Comparison of ENCODE assay signal across 17 cellular contexts in the genomic region with DNA sequence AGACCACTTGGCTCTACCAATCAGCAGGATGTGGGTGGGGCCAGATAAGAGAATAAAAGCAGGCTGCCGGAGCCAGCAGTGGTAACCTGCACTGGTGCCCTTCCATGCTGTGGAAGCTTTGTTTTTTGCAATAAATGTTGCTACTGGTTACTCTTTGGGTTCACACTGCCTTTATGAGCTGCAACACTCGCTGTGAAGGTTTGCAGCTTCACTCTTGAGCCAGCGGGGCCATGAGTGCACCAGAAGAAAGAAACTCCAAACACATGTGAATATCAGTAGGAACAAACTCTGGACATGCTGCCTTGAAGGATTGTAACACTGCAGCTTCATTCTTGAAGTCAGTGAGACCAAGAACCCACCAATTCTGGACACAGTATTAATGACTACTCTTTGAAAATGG.
A peak's percentile ranks its signal among the peaks of the same experiment; 100 is the strongest.
DNase-seq lines count a peak whose midpoint lies in the region; ATAC-seq and TF ChIP-seq lines count a peak whose summit lies in the region.
"Had no signal": no experiment of that assay in that cellular context is flagged by ENCODE, and none has a peak within 500 bp of the region (broad histone marks: within the 10 kb centered on the region; RNA-seq: fewer than 3 reads in every experiment).

No MANE protein-coding gene starts in this region.

- no peaks in the 10 kb centered on the region for H3K79me1 ChIP-seq in mesenchymal stem cell (replicated peaks; ENCODE audit: low read length, poor library complexity, severe bottlenecking)

- H3K27ac ChIP-seq in mesenchymal stem cell (ENCODE audit: low read length, poor library complexity, severe bottlenecking), result no peak overlapping the region
- no peak overlapping the region for H3K27ac ChIP-seq in gastrocnemius medialis
- H3K27ac ChIP-seq: BLaER1, C4-2B had no signal

- H3K9ac ChIP-seq in Loucy (ENCODE audit: low read depth, low read length, poor library complexity, severe bottlenecking) (no peak overlapping the region), mesenchymal stem cell (ENCODE audit: low read length) (no peak overlapping the region)
- H3K9ac ChIP-seq: BLaER1 had no signal

- H3K4me1 ChIP-seq in Loucy (ENCODE audit: insufficient read depth, low read length, poor library complexity, severe bottlenecking), result peaks cover 3% of the 10 kb centered on the region
- no peaks in the 10 kb centered on the region for H3K4me1 ChIP-seq in mesenchymal stem cell (ENCODE audit: control insufficient read depth, insufficient read depth, low read depth, low read length)
- H3K4me1 ChIP-seq in gastrocnemius medialis, result no peaks in the 10 kb centered on the region
- H3K4me1 ChIP-seq: BLaER1 had no signal

- ATAC-seq in HG03097 (IDR thresholded peaks at IDR 0.05; ENCODE audit: low FRiP score, unreplicated experiment) (no peak), gastrocnemius medialis (no peak)
- ATAC-seq: GM23338, HCT116 had no signal

- no peak for TF ChIP-seq CTCF in Loucy (conservative IDR thresholded peaks at IDR 0.05; ENCODE audit: low read length)
- TF ChIP-seq CTCF in gastrocnemius medialis (IDR thresholded peaks at IDR 0.05 in 4 of 5, conservative IDR thresholded peaks at IDR 0.05 in 1 of 5), result no peak

- H3F3A ChIP-seq in Loucy (ENCODE audit: low read depth), result no peaks in the 10 kb centered on the region

- no peak overlapping the region for H2BK12ac ChIP-seq in mesenchymal stem cell (ENCODE audit: low read length in 2 of 2)

- in situ Hi-C loops in gastrocnemius medialis (cut with MboI; ENCODE audit: low sequenced_read_pairs in 4 of 4), result no loop called here

- no peak overlapping the region for H3K4ac ChIP-seq in mesenchymal stem cell (ENCODE audit: low read depth in 1 of 2, low read length in 2 of 2)

- no peak overlapping the region for H3K23ac ChIP-seq in mesenchymal stem cell (ENCODE audit: low read length in 2 of 2)

- H3K4me3 ChIP-seq in Loucy (ENCODE audit: low read length, poor library complexity, severe bottlenecking), result no peak overlapping the region
- H3K4me3 ChIP-seq in mesenchymal stem cell (ENCODE audit: insufficient read depth in 1 of 2, low read depth in 1 of 2, low read length in 2 of 2), result no peak overlapping the region
- no peak overlapping the region for H3K4me3 ChIP-seq in gastrocnemius medialis
- H3K4me3 ChIP-seq: BLaER1, GM23338 had no signal

- intact Hi-C loops in gastrocnemius medialis (cut with DNase I; ENCODE audit: low total_unique reads), result no loop called here

- DNase-seq in amniotic epithelial cell (ENCODE audit: low read depth) (peak; percentile 21), mesenchymal stem cell (peak; percentile 34), anterior cingulate cortex (lab: John Stamatoyannopoulos, UW) (no peak), activated T-cell treated with anti-CD3 and anti-CD28 coated beads for 4 hours (no peak), gastrocnemius medialis (no peak)
- DNase-seq: CD4-positive, CD25-positive, alpha-beta regulatory T cell; CD8-positive, alpha-beta memory T cell; DMS 273 treated with DMSO at 0.1 percent for 48 hours; DMS79 treated with DMSO at 0.1 percent for 48 hours; GF-D8; H9 had no signal

- H3K36me3 ChIP-seq in Loucy (ENCODE audit: insufficient read depth, low read length), result no peaks in the 10 kb centered on the region
- H3K36me3 ChIP-seq in mesenchymal stem cell (ENCODE audit: control insufficient read depth in 1 of 2, insufficient read depth in 2 of 2, low read depth in 1 of 2, low read length in 2 of 2), result no peaks in the 10 kb centered on the region
- no peaks in the 10 kb centered on the region for H3K36me3 ChIP-seq in gastrocnemius medialis
- H3K36me3 ChIP-seq: BLaER1 had no signal

- H2AFZ ChIP-seq in Loucy (ENCODE audit: low read length) (peak overlapping the region; percentile 12; the same call in 1 of the 2 replicates), mesenchymal stem cell (ENCODE audit: low read depth, low read length) (no peak overlapping the region)
- H2AFZ ChIP-seq: GM23338 had no signal

- no peaks in the 10 kb centered on the region for H3K9me2 ChIP-seq in Loucy (replicated peaks; ENCODE audit: low read depth, low read length)

- 67% methylated on average over 3 of the region's 3 CpGs for WGBS in mesenchymal stem cell

- no peaks in the 10 kb centered on the region for H3K27me3 ChIP-seq in Loucy (ENCODE audit: insufficient read depth, low read length, poor library complexity, severe bottlenecking)
- H3K27me3 ChIP-seq in mesenchymal stem cell (ENCODE audit: control insufficient read depth in 1 of 2, insufficient read depth in 1 of 2, low read length in 2 of 2), result no peaks in the 10 kb centered on the region
- no peaks in the 10 kb centered on the region for H3K27me3 ChIP-seq in gastrocnemius medialis
- H3K27me3 ChIP-seq: BLaER1 had no signal

- peak overlapping the region in 1 of 2 experiments; percentile 16 for H3K18ac ChIP-seq in mesenchymal stem cell (ENCODE audit: low read depth in 1 of 2, low read length in 2 of 2)

- no peak overlapping the region for H4K91ac ChIP-seq in mesenchymal stem cell (ENCODE audit: low read length)

- H3K14ac ChIP-seq in mesenchymal stem cell (ENCODE audit: low read length in 2 of 2), result no peak overlapping the region

- no peak overlapping the region for H4K8ac ChIP-seq in mesenchymal stem cell (ENCODE audit: low read length)

- H2BK120ac ChIP-seq in mesenchymal stem cell (ENCODE audit: low read depth, low read length), result no peak overlapping the region

- no peak overlapping the region for H2BK15ac ChIP-seq in mesenchymal stem cell (ENCODE audit: low read depth, poor library complexity, severe bottlenecking)

- no peak for TF ChIP-seq POLR2A in gastrocnemius medialis (IDR thresholded peaks at IDR 0.05)

- H3K4me2 ChIP-seq in Loucy (ENCODE audit: low read depth, low read length, poor library complexity, severe bottlenecking) (no peak overlapping the region), mesenchymal stem cell (ENCODE audit: low read length, poor library complexity, severe bottlenecking) (no peak overlapping the region)
- H3K4me2 ChIP-seq: BLaER1, GM23338 had no signal

- no peaks in the 10 kb centered on the region for H3K79me2 ChIP-seq in Loucy (ENCODE audit: insufficient read depth, low read length)

- no peaks in the 10 kb centered on the region for H3K9me3 ChIP-seq in Loucy (ENCODE audit: insufficient read depth, low read depth, low read length)
- no peaks in the 10 kb centered on the region for H3K9me3 ChIP-seq in mesenchymal stem cell (ENCODE audit: control insufficient read depth, low read length)
- no peaks in the 10 kb centered on the region for H3K9me3 ChIP-seq in gastrocnemius medialis

- no peak overlapping the region for H2AK5ac ChIP-seq in mesenchymal stem cell (ENCODE audit: low read length, severe bottlenecking)

- no peak overlapping the region for H2BK5ac ChIP-seq in mesenchymal stem cell (ENCODE audit: low read depth, low read length, poor library complexity, severe bottlenecking)

- no peaks in the 10 kb centered on the region for H4K20me1 ChIP-seq in Loucy (ENCODE audit: insufficient read depth, low read length, poor library complexity, severe bottlenecking)
- H4K20me1 ChIP-seq: BLaER1 had no signal

Comparison
In these comparisons a context has a peak if more than half of its experiments do, and no peak if none do; other contexts are left out.
1. DNase-seq: peak in amniotic epithelial cell (single experiment) and mesenchymal stem cell (single experiment); none in anterior cingulate cortex (0 of 58), activated T-cell treated with anti-CD3 and anti-CD28 coated beads for 4 hours (single experiment) and gastrocnemius medialis (0 of 2).